1 cellular context compared by ENCODE assay signal in genomic region chr7:75743455-75743859, GRCh38.
TF ChIP-seq lines count a peak whose summit lies in the region.

No MANE protein-coding gene starts in this region.

TF ChIP-seq in Ishikawa, 13 proteins besides CTCF, POLR2A, EP300 and RAD21 (continued from another document):
- TF ChIP-seq MAX (IDR thresholded peaks at IDR 0.05), result no peak
